8 cellular contexts compared by ENCODE assay signal in genomic region chr4:54063224-54063623, GRCh38. TPM values are rescaled to one million over a fixed set of nuclear protein-coding genes. Genes with fewer than 3 reads are reported as not detected.
DNase-seq lines count a peak whose midpoint lies in the region; ATAC-seq lines count a peak whose summit lies in the region.

No MANE protein-coding gene starts in this region.

- H3K27ac ChIP-seq in iPS-20b (ENCODE audit: low read length): no peak overlapping the region

- peak; percentile 32 to 40 for DNase-seq in AML-193 (lab: John Stamatoyannopoulos, UW)
- DNase-seq in activated naive CD4-positive, alpha-beta T cell treated with anti-CD3 and anti-CD28 coated beads, Interleukin-2, amount 50 U/mL, for 72 hours (ENCODE audit: low spot score in 2 of 2): peak in 1 of 2 donors; percentile 7
- peak; percentile 22 for DNase-seq in stimulated activated CD4-positive, alpha-beta T cell treated with anti-CD3 and anti-CD28 coated beads, Interleukin-4, amount 100 ng/mL, for 24 hours
- no peak for DNase-seq in activated effector memory CD4-positive, alpha-beta T cell treated with Interleukin-2 at 50 U/mL for 16 hours
- DNase-seq in DMS53 treated with DMSO at 0.1 percent for 48 hours (lab: John Stamatoyannopoulos, UW; ENCODE audit: unreplicated experiment): no peak

- H3K36me3 ChIP-seq in iPS-20b (ENCODE audit: insufficient read depth, low read depth, low read length): no peaks in the 10 kb centered on the region

- H3K4me3 ChIP-seq in iPS-20b (ENCODE audit: low read length): peak overlapping the region; percentile 93

- peak; percentile 23 for ATAC-seq in HG02610 (IDR thresholded peaks at IDR 0.05; ENCODE audit: unreplicated experiment)
- peak; percentile 50 to 52 for ATAC-seq in activated naive CD4-positive, alpha-beta T cell treated with anti-CD3 and anti-CD28 coated beads, Interleukin-2, amount 50 U/mL, for 72 hours
- no peak for ATAC-seq in GM21526 (IDR thresholded peaks at IDR 0.05; ENCODE audit: low FRiP score, unreplicated experiment)

- peaks cover 10% of the 10 kb centered on the region; the same call in 1 of the 2 replicates for H3K27me3 ChIP-seq in iPS-20b (ENCODE audit: insufficient read depth, low read length)

- no peaks in the 10 kb centered on the region for H3K9me3 ChIP-seq in iPS-20b (ENCODE audit: insufficient read depth, low read depth, low read length)

- H3K36me3 Mint-ChIP-seq in activated naive CD4-positive, alpha-beta T cell treated with anti-CD3 and anti-CD28 coated beads, Interleukin-2, amount 50 U/mL, for 72 hours: peaks cover 0 to 9% of the 10 kb centered on the region in 2 donors

- H3K4me1 ChIP-seq in iPS-20b (ENCODE audit: insufficient read depth, low read length): peaks cover 22% of the 10 kb centered on the region; the same call in 1 of the 2 replicates

- H3K9ac ChIP-seq in iPS-20b (ENCODE audit: low read depth, low read length): peak overlapping the region; percentile 87; the same call in 1 of the 2 replicates

- H3K9me3 Mint-ChIP-seq in activated naive CD4-positive, alpha-beta T cell treated with anti-CD3 and anti-CD28 coated beads, Interleukin-2, amount 50 U/mL, for 72 hours: no peaks in the 10 kb centered on the region

- peak overlapping the region; percentile 96 to 97 for H3K27ac Mint-ChIP-seq in activated naive CD4-positive, alpha-beta T cell treated with anti-CD3 and anti-CD28 coated beads, Interleukin-2, amount 50 U/mL, for 72 hours

RNA-seq across cellular contexts. Expression of gene CHIC2, which starts 1.2 kb away (rescaled TPM):
- total RNA-seq in activated naive CD4-positive, alpha-beta T cell treated with anti-CD3 and anti-CD28 coated beads, Interleukin-2, amount 50 U/mL, for 72 hours: 10 to 100 TPM; 13.3 to 16.3 TPM

RNA-seq across cellular contexts. Expression of gene GSX2, which starts 36.7 kb away (rescaled TPM):
- not detected for total RNA-seq in activated naive CD4-positive, alpha-beta T cell treated with anti-CD3 and anti-CD28 coated beads, Interleukin-2, amount 50 U/mL, for 72 hours

Comparison
In these comparisons a context has a peak if more than half of its experiments do, and no peak if none do; other contexts are left out.
1. DNase-seq: peak in AML-193 (2 of 2) and stimulated activated CD4-positive, alpha-beta T cell treated with anti-CD3 and anti-CD28 coated beads, Interleukin-4, amount 100 ng/mL, for 24 hours (single experiment); none in activated effector memory CD4-positive, alpha-beta T cell treated with Interleukin-2 at 50 U/mL for 16 hours (single experiment) and DMS53 treated with DMSO at 0.1 percent for 48 hours (single experiment).